ENCODE assay signal across 8 cellular contexts in genomic region chr2:73113634-73113958, GRCh38. TPM values are rescaled to one million over a fixed set of nuclear protein-coding genes. Genes with fewer than 3 reads are reported as not detected.
A peak's percentile ranks its signal among the peaks of the same experiment; 100 is the strongest.
DNase-seq lines count a peak whose midpoint lies in the region; ATAC-seq and TF ChIP-seq lines count a peak whose summit lies in the region.

No MANE protein-coding gene starts in this region.

- intact Hi-C loops in CD4-positive, alpha-beta memory T cell (cut with micrococcal nuclease), result loop anchor here (1.0 kb wide), 2 partner anchors 42 to 64 kb away; partner anchors contain the start of gene SFXN5
- intact Hi-C loops in Panc1 (cut with micrococcal nuclease; ENCODE audit: unreplicated experiment), result no loop called here

- no peaks in the 10 kb centered on the region for H3K36me3 Mint-ChIP-seq in CD4-positive, alpha-beta memory T cell

- H3K4me1 ChIP-seq in CD4-positive, alpha-beta memory T cell (ENCODE audit: insufficient read depth, low read length), result peaks cover 30% of the 10 kb centered on the region
- H3K4me1 ChIP-seq in Panc1 (ENCODE audit: control insufficient read depth, insufficient read depth, low read length), result peaks cover 16% of the 10 kb centered on the region
- peaks cover 0 to 9% of the 10 kb centered on the region in 2 donors for H3K4me1 ChIP-seq in esophagus (ENCODE audit: control insufficient read depth in 2 of 2, insufficient read depth in 2 of 2, low read length in 1 of 2)
- H3K4me1 ChIP-seq in osteoblast (ENCODE audit: insufficient read depth, low read length), result peaks cover 28% of the 10 kb centered on the region

- POLR2A ChIA-PET in CD4-positive, alpha-beta memory T cell (lab: Charles Lee; ENCODE audit: partially characterized antibody), result interaction anchor here (1.0 to 2.7 kb wide), 2 partner anchors 42 to 50 kb away, joined by 4 to 9 read pairs; partner anchors contain the start of gene SFXN5
- POLR2A ChIA-PET in Panc1 (lab: Charles Lee), result interaction anchor here (0.6 to 0.7 kb wide), 4 partner anchors 8 to 1697 kb away, joined by 4 to 8 read pairs (median 5); partner anchors contain the start of gene PRADC1

- DNase-seq in CD4-positive, alpha-beta memory T cell, result no peak
- DNase-seq in Panc1 (ENCODE audit: low read depth, low spot score) (peak; percentile 28), osteoblast (ENCODE audit: insufficient read length, low spot score, missing footprints) (no peak), GDM1 (lab: John Stamatoyannopoulos, UW) (no peak), retina (no peak)
- no peak for DNase-seq in stimulated activated CD4-positive, alpha-beta T cell treated with anti-CD3 and anti-CD28 coated beads, Interleukin-1b, Interleukin-23, amount 100 ng/mL, for 48 hours

- CTCF ChIA-PET in CD4-positive, alpha-beta memory T cell (lab: Charles Lee; ENCODE audit: partially characterized antibody), result interaction anchor here (1.0 to 3.6 kb wide), 4 partner anchors 14 to 99 kb away, joined by 3 to 19 read pairs (median 6); no protein-coding TSS in a partner anchor
- CTCF ChIA-PET in Panc1 (lab: Charles Lee), result interaction anchor here (0.7 kb wide), 1 partner anchor 1578 kb away, joined by 3 read pairs; no protein-coding TSS in a partner anchor

- peaks cover 41% of the 10 kb centered on the region for H3K79me2 ChIP-seq in osteoblast (ENCODE audit: insufficient read depth, low read length)

- TF ChIP-seq CTCF in Panc1 (IDR thresholded peaks at IDR 0.05) (no peak), osteoblast (IDR thresholded peaks at IDR 0.05; ENCODE audit: extremely low read depth, low read depth, low read length) (no peak)

- in situ Hi-C loops in Panc1 (cut with HindIII; ENCODE audit: low pct_unique_long_range_greater_than_20kb, low sequenced_read_pairs), result no loop called here

- peak overlapping the region in 1 of 2 donors; percentile 62 for H3K4me3 ChIP-seq in CD4-positive, alpha-beta memory T cell (ENCODE audit: low read length in 2 of 2)
- H3K4me3 ChIP-seq in Panc1 (ENCODE audit: low read depth in 2 of 2, low read length in 2 of 2) (peak overlapping the region; percentile 71 to 80), esophagus (ENCODE audit: low read depth in 1 of 2, low read length in 2 of 2) (peak overlapping the region; percentile 80 to 85), osteoblast (ENCODE audit: insufficient read depth, low read length) (peak overlapping the region; percentile 86)

- no peaks in the 10 kb centered on the region for H3K27me3 ChIP-seq in CD4-positive, alpha-beta memory T cell (ENCODE audit: insufficient read depth, low read length)
- H3K27me3 ChIP-seq in Panc1 (ENCODE audit: control insufficient read depth, insufficient read depth, low read length) (no peaks in the 10 kb centered on the region), esophagus (ENCODE audit: control insufficient read depth in 1 of 2, insufficient read depth in 2 of 2, low read length in 2 of 2) (no peaks in the 10 kb centered on the region), osteoblast (ENCODE audit: insufficient read depth, low read length) (no peaks in the 10 kb centered on the region)

- peak overlapping the region; percentile 60 for H3K27ac ChIP-seq in CD4-positive, alpha-beta memory T cell (ENCODE audit: low read depth, low read length)
- H3K27ac ChIP-seq in Panc1 (ENCODE audit: low read length) (peak overlapping the region; percentile 75), esophagus (ENCODE audit: low read depth in 2 of 2, low read length in 1 of 2) (peak overlapping the region; percentile 72 to 85), osteoblast (ENCODE audit: low read depth, low read length) (peak overlapping the region; percentile 85)

- ATAC-seq in Panc1 (no peak), GM21717 (IDR thresholded peaks at IDR 0.05; ENCODE audit: unreplicated experiment) (no peak)

- peak overlapping the region; percentile 51 to 61 (median 58) for H3K4me3 Mint-ChIP-seq in CD4-positive, alpha-beta memory T cell

- no peak overlapping the region for H2AFZ ChIP-seq in osteoblast (ENCODE audit: low read length)

- no peaks in the 10 kb centered on the region for H3K36me3 ChIP-seq in CD4-positive, alpha-beta memory T cell (ENCODE audit: insufficient read depth, low read length)
- H3K36me3 ChIP-seq in Panc1 (ENCODE audit: control insufficient read depth, insufficient read depth, low read length), result peaks cover 2% of the 10 kb centered on the region; the same call in 1 of the 2 replicates
- H3K36me3 ChIP-seq in esophagus (ENCODE audit: control insufficient read depth in 2 of 2, insufficient read depth in 2 of 2, low read length in 1 of 2), result no peaks in the 10 kb centered on the region
- no peaks in the 10 kb centered on the region for H3K36me3 ChIP-seq in osteoblast (ENCODE audit: insufficient read depth, low read length)

- H3K4me1 Mint-ChIP-seq in CD4-positive, alpha-beta memory T cell, result peaks cover 14 to 35% (median 25%) of the 10 kb centered on the region in 4 donors

- no peaks in the 10 kb centered on the region for H3K27me3 Mint-ChIP-seq in CD4-positive, alpha-beta memory T cell

- peak overlapping the region in 4 of 7 donors; percentile 43 to 83 (median 56) for H3K27ac Mint-ChIP-seq in CD4-positive, alpha-beta memory T cell

- BruUV-seq in Panc1 (replicated peaks; lab: Mats Ljungman, UMichigan), result no TSS peak

- peak overlapping the region; percentile 84 for H3K4me2 ChIP-seq in osteoblast (ENCODE audit: insufficient read depth, low read length)

- H3K9me3 ChIP-seq in CD4-positive, alpha-beta memory T cell (ENCODE audit: control insufficient read depth in 1 of 2, low read length in 2 of 2), result no peaks in the 10 kb centered on the region
- H3K9me3 ChIP-seq in Panc1 (ENCODE audit: control insufficient read depth, insufficient read depth, low read depth, low read length), result no peaks in the 10 kb centered on the region
- no peaks in the 10 kb centered on the region for H3K9me3 ChIP-seq in esophagus (ENCODE audit: control insufficient read depth in 2 of 2, insufficient read depth in 1 of 2, low read depth in 1 of 2, low read length in 1 of 2)
- no peaks in the 10 kb centered on the region for H3K9me3 ChIP-seq in osteoblast (ENCODE audit: low read depth, low read length)

- no peaks in the 10 kb centered on the region for H3K9me3 Mint-ChIP-seq in CD4-positive, alpha-beta memory T cell

- WGBS in esophagus, 2 donors, result 11% methylated on average over 5 of the region's 5 CpGs

- H4K20me1 ChIP-seq in osteoblast (ENCODE audit: insufficient read depth, low read length), result peaks cover 22% of the 10 kb centered on the region

RNA-seq across cellular contexts. Expression of gene RAB11FIP5, which starts 0.8 kb away (rescaled TPM):
- total RNA-seq in CD4-positive, alpha-beta memory T cell, result 10 to 100 TPM; 10.9 to 12.8 TPM
- polyA plus RNA-seq in CD4-positive, alpha-beta memory T cell, result 10 to 100 TPM in 1 of 2 donors, 1 to 10 TPM in 1; 6.4 to 11.6 TPM
- total RNA-seq in Panc1 (2021; ENCODE audit: unreplicated experiment) (27.3 TPM), osteoblast (53.9 and 59.0 TPM in 2 replicates)
- 20.4 TPM for polyA plus RNA-seq in Panc1 (2012; ENCODE audit: insufficient read length)
- polyA plus RNA-seq in esophagus, result 1 to 10 TPM; 8.1 to 8.7 TPM

RNA-seq across cellular contexts. Expression of gene SFXN5, which starts 42.1 kb away (rescaled TPM):
- 10 to 100 TPM in 1 of 2 experiments, 1 to 10 TPM in 1; 6.5 to 10.0 TPM for total RNA-seq in CD4-positive, alpha-beta memory T cell
- 1 to 10 TPM in 1 of 2 donors, under 1 TPM in 1; 0.95 to 1.7 TPM for polyA plus RNA-seq in CD4-positive, alpha-beta memory T cell
- total RNA-seq in Panc1 (2021; ENCODE audit: unreplicated experiment) (27.8 TPM), osteoblast (13.8 and 17.0 TPM in 2 replicates)
- 19.7 TPM for polyA plus RNA-seq in Panc1 (2012; ENCODE audit: insufficient read length)
- polyA plus RNA-seq in esophagus, result 1 to 10 TPM; 4.2 to 6.6 TPM
